In the genomic region with DNA sequence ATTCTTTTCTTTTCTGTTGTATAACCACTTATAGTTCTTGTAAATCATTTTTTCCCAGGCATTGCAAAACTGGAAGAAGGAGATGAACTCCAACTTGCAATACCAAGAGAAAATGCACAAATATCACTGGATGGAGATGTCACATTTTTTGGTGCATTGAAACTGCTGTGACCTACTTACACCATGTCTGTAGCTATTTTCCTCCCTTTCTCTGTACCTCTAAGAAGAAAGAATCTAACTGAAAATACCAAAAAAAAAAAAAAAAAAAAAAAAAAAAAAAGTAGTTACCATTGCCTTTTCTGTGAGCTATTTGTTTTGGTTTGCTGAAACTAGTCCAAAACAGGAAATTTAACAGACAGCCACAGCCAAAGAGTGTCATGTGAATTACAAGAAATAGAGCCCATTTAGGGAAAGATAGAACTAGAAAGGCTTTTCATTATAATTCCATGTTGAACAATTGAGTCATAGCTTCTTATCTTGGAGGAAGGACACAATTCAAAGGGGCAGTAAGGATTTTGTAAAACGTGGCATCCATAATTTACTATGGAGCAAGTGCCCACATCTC, we compare ENCODE assay signal across 10 cellular contexts.
"Had no signal": no experiment of that assay in that cellular context is flagged by ENCODE, and none has a peak within 500 bp of the region (broad histone marks: within the 10 kb centered on the region; RNA-seq: fewer than 3 reads in every experiment).

No MANE protein-coding gene starts in this region.

- H3K27ac Mint-ChIP-seq: activated CD4-positive, alpha-beta T cell treated with anti-CD3 and anti-CD28 coated beads for 36 hours; activated naive CD8-positive, alpha-beta T cell treated with anti-CD3 and anti-CD28 coated beads, Interleukin-2, amount 10 ng/mL, durations not matched to agents 7 days and 5 days; mesothelial cell of epicardium; naive B cell had no signal

- H3K4me3 Mint-ChIP-seq: activated CD4-positive, alpha-beta T cell treated with anti-CD3 and anti-CD28 coated beads for 36 hours; activated naive CD8-positive, alpha-beta T cell treated with anti-CD3 and anti-CD28 coated beads, Interleukin-2, amount 10 ng/mL, durations not matched to agents 7 days and 5 days; mesothelial cell of epicardium; naive B cell had no signal

- H3K27me3 Mint-ChIP-seq: activated CD4-positive, alpha-beta T cell treated with anti-CD3 and anti-CD28 coated beads for 36 hours; activated naive CD8-positive, alpha-beta T cell treated with anti-CD3 and anti-CD28 coated beads, Interleukin-2, amount 10 ng/mL, durations not matched to agents 7 days and 5 days had no signal

- DNase-seq: activated CD4-positive, alpha-beta T cell treated with anti-CD3 and anti-CD28 coated beads for 36 hours; activated effector memory CD4-positive, alpha-beta T cell treated with Interleukin-2 at 50 U/mL for 16 hours; activated naive CD8-positive, alpha-beta T cell treated with anti-CD3 and anti-CD28 coated beads, Interleukin-2, amount 10 ng/mL, durations not matched to agents 7 days and 5 days; colonic mucosa; naive B cell; posterior cingulate gyrus; SW 1271; thyroid gland; uterus had no signal

- H3K4me1 Mint-ChIP-seq: mesothelial cell of epicardium, naive B cell had no signal

- H3K36me3 Mint-ChIP-seq: mesothelial cell of epicardium had no signal

- ATAC-seq: activated CD4-positive, alpha-beta T cell treated with anti-CD3 and anti-CD28 coated beads for 36 hours had no signal
